Comparison of ENCODE assay signal across 15 cellular contexts in genomic region chr1:2137257-2138121, GRCh38. TPM values are rescaled to one million over a fixed set of nuclear protein-coding genes. Genes with fewer than 3 reads are reported as not detected.
A peak's percentile ranks its signal among the peaks of the same experiment; 100 is the strongest.
DNase-seq lines count a peak whose midpoint lies in the region; TF ChIP-seq lines count a peak whose summit lies in the region.
"Had no signal": no experiment of that assay in that cellular context is flagged by ENCODE, and none has a peak within 500 bp of the region (broad histone marks: within the 10 kb centered on the region; RNA-seq: fewer than 3 reads in every experiment).

No MANE protein-coding gene starts in this region.

- H3K4me3 Mint-ChIP-seq in CD4-positive, alpha-beta memory T cell = peak overlapping the region in 3 of 8 donors; percentile 12 to 43 (median 32)
- H3K4me3 Mint-ChIP-seq in chondrocyte (ENCODE audit: unreplicated experiment) (no peak overlapping the region), nephron (peak overlapping the region in 1 of 3 experiments; percentile 43)
- H3K4me3 Mint-ChIP-seq: T-helper 2 cell treated with Interferon-gamma antibody and Interleukin-4, amounts not matched to agents 5 μg/mL and 100 μg/mL, for 36 hours had no signal

- TF ChIP-seq CTCF in chondrocyte (IDR thresholded peaks at IDR 0.05) (no peak), nephron (IDR thresholded peaks at IDR 0.05; ENCODE audit: unreplicated experiment in 3 of 3) (no peak), breast epithelium (IDR thresholded peaks at IDR 0.05) (no peak), adrenal gland (IDR thresholded peaks at IDR 0.05) (no peak)

- no peaks in the 10 kb centered on the region for H3K36me3 ChIP-seq in CD4-positive, alpha-beta memory T cell (ENCODE audit: insufficient read depth, low read length)
- H3K36me3 ChIP-seq in breast epithelium (no peaks in the 10 kb centered on the region), adrenal gland (replicated peaks in 1 of 2) (no peaks in the 10 kb centered on the region)
- H3K36me3 ChIP-seq: pancreas had no signal

- H3K4me1 Mint-ChIP-seq in CD4-positive, alpha-beta memory T cell = peaks cover 10 to 54% (median 29%) of the 10 kb centered on the region in 4 donors
- peaks cover 33% of the 10 kb centered on the region for H3K4me1 Mint-ChIP-seq in chondrocyte (ENCODE audit: low read depth)
- peaks cover 44% of the 10 kb centered on the region for H3K4me1 Mint-ChIP-seq in nephron

- H3K36me3 Mint-ChIP-seq in CD4-positive, alpha-beta memory T cell = peaks cover 0 to 8% of the 10 kb centered on the region in 2 donors
- H3K36me3 Mint-ChIP-seq in chondrocyte (ENCODE audit: low read depth) (no peaks in the 10 kb centered on the region), nephron (ENCODE audit: low read depth) (no peaks in the 10 kb centered on the region)

- no peak overlapping the region for H3K27ac ChIP-seq in CD4-positive, alpha-beta memory T cell (ENCODE audit: low read depth, low read length)
- no peak overlapping the region for H3K27ac ChIP-seq in breast epithelium
- peak overlapping the region in 2 of 5 donors; percentile 49 to 57 for H3K27ac ChIP-seq in adrenal gland
- H3K27ac ChIP-seq: pancreas had no signal

- intact Hi-C loops in CD4-positive, alpha-beta memory T cell (cut with micrococcal nuclease) = no loop called here
- intact Hi-C loops in breast epithelium (cut with DNase I; ENCODE audit: low total_unique reads) (no loop called here), adrenal gland (cut with DNase I) (no loop called here)

- no peaks in the 10 kb centered on the region for H3K9me3 ChIP-seq in CD4-positive, alpha-beta memory T cell (ENCODE audit: control insufficient read depth in 1 of 2, low read length in 2 of 2)
- H3K9me3 ChIP-seq in breast epithelium (no peaks in the 10 kb centered on the region), adrenal gland (replicated peaks in 1 of 3) (no peaks in the 10 kb centered on the region)
- H3K9me3 ChIP-seq: pancreas had no signal

- H3K27ac Mint-ChIP-seq in CD4-positive, alpha-beta memory T cell = peak overlapping the region in 6 of 7 donors; percentile 35 to 87 (median 50)
- no peak overlapping the region for H3K27ac Mint-ChIP-seq in chondrocyte (ENCODE audit: unreplicated experiment)
- peak overlapping the region; percentile 61 to 100 (median 100) for H3K27ac Mint-ChIP-seq in nephron
- H3K27ac Mint-ChIP-seq: T-helper 2 cell treated with Interferon-gamma antibody and Interleukin-4, amounts not matched to agents 5 μg/mL and 100 μg/mL, for 36 hours had no signal

- peaks cover 11% of the 10 kb centered on the region for H3K4me1 ChIP-seq in CD4-positive, alpha-beta memory T cell (ENCODE audit: insufficient read depth, low read length)
- H3K4me1 ChIP-seq in breast epithelium (peaks cover 0 to 5% of the 10 kb centered on the region in 2 donors), adrenal gland (replicated peaks in 1 of 2) (peaks cover 3 to 4% of the 10 kb centered on the region in 2 donors)

- DNase-seq in CD4-positive, alpha-beta memory T cell = peak in 1 of 5 donors; percentile 19
- peak; percentile 28 for DNase-seq in M059J (ENCODE audit: low read depth)
- peak; percentile 72 for DNase-seq in chondrocyte (ENCODE audit: low spot score)
- DNase-seq in GDM1 (lab: John Stamatoyannopoulos, UW) = no peak
- DNase-seq in breast epithelium (ENCODE audit: low spot score in 2 of 2) = no peak
- no peak for DNase-seq in NCI-H1092 treated with DMSO at 0.1 percent for 48 hours (lab: John Stamatoyannopoulos, UW)
- no peak for DNase-seq in adrenal gland
- DNase-seq: activated CD4-positive, alpha-beta T cell treated with anti-CD3 and anti-CD28 coated beads, Interleukin-2, amount 50 U/mL, for 1 hour; amniotic stem cell; dermis blood vessel endothelial cell; mesenchymal stem cell; NCI-H1930; pancreas had no signal

- WGBS in adrenal gland, 4 donors = 78 to 85% (median 80%) methylated on average over 20 to 29 of the region's 29 CpGs

- TF ChIP-seq POLR2A in breast epithelium (IDR thresholded peaks at IDR 0.05) (no peak), adrenal gland (IDR thresholded peaks at IDR 0.05) (no peak)

- CTCF ChIA-PET in CD4-positive, alpha-beta memory T cell (lab: Charles Lee; ENCODE audit: partially characterized antibody) = interaction anchor here (0.9 to 3.5 kb wide), 3 partner anchors 13 to 58 kb away, joined by 3 to 27 read pairs (median 20); no protein-coding TSS in a partner anchor

- no peaks in the 10 kb centered on the region for H3K27me3 ChIP-seq in CD4-positive, alpha-beta memory T cell (ENCODE audit: insufficient read depth, low read length)
- no peaks in the 10 kb centered on the region for H3K27me3 ChIP-seq in breast epithelium
- no peaks in the 10 kb centered on the region for H3K27me3 ChIP-seq in adrenal gland
- H3K27me3 ChIP-seq: pancreas had no signal

- H3K27me3 Mint-ChIP-seq in CD4-positive, alpha-beta memory T cell = no peaks in the 10 kb centered on the region
- H3K27me3 Mint-ChIP-seq in chondrocyte (ENCODE audit: low read depth) (no peaks in the 10 kb centered on the region), nephron (ENCODE audit: low read depth) (peaks cover 14% of the 10 kb centered on the region)

- H3K4me3 ChIP-seq in CD4-positive, alpha-beta memory T cell (ENCODE audit: low read length in 2 of 2) = no peak overlapping the region
- no peak overlapping the region for H3K4me3 ChIP-seq in breast epithelium
- no peak overlapping the region for H3K4me3 ChIP-seq in adrenal gland
- H3K4me3 ChIP-seq: pancreas had no signal

- POLR2A ChIA-PET in CD4-positive, alpha-beta memory T cell (lab: Charles Lee; ENCODE audit: partially characterized antibody) = no interaction called here

- peaks cover 0 to 2% (median 0%) of the 10 kb centered on the region in 8 donors for H3K9me3 Mint-ChIP-seq in CD4-positive, alpha-beta memory T cell
- no peaks in the 10 kb centered on the region for H3K9me3 Mint-ChIP-seq in chondrocyte (ENCODE audit: low read depth)
- no peaks in the 10 kb centered on the region for H3K9me3 Mint-ChIP-seq in nephron
- H3K9me3 Mint-ChIP-seq: T-helper 2 cell treated with Interferon-gamma antibody and Interleukin-4, amounts not matched to agents 5 μg/mL and 100 μg/mL, for 36 hours had no signal

RNA-seq across cellular contexts. Expression of gene FAAP20, which starts 57.1 kb away (rescaled TPM):
- 10 to 100 TPM; 38.4 to 40.8 TPM for total RNA-seq in CD4-positive, alpha-beta memory T cell
- polyA plus RNA-seq in CD4-positive, alpha-beta memory T cell = 10 to 100 TPM; 54.2 to 58.9 TPM
- total RNA-seq in M059J (2014; rRNA removed; shearing (Covaris generic)) = 12.8 and 23.1 TPM in 2 replicates
- total RNA-seq in chondrocyte (48.4 to 76.1 TPM (median 69.2 TPM) in 3 replicates), breast epithelium (10 to 100 TPM; 28.6 to 33.1 (median 29.9) TPM), adrenal gland (100 to 1,000 TPM in 1 of 8 donors, 10 to 100 TPM in 7; 26.4 to 106 (median 62.0) TPM)
- polyA plus RNA-seq in adrenal gland = 100 to 1,000 TPM in 2 of 3 donors, 1 to 10 TPM in 1; 2.7 to 185 (median 160) TPM

Comparison
In these comparisons a context has a peak if more than half of its experiments do, and no peak if none do; other contexts are left out.
1. DNase-seq: peak in M059J (single experiment) and chondrocyte (single experiment); none in GDM1 (single experiment), breast epithelium (0 of 2), NCI-H1092 treated with DMSO at 0.1 percent for 48 hours (single experiment) and adrenal gland (0 of 7).